ENCODE assay signal across 18 cellular contexts in genomic region chr2:74149570-74150319, GRCh38. TPM values are rescaled to one million over a fixed set of nuclear protein-coding genes. Genes with fewer than 3 reads are reported as not detected.
A peak's percentile ranks its signal among the peaks of the same experiment; 100 is the strongest.
DNase-seq lines count a peak whose midpoint lies in the region; ATAC-seq, FAIRE-seq and TF ChIP-seq lines count a peak whose summit lies in the region.
"Had no signal": no experiment of that assay in that cellular context is flagged by ENCODE, and none has a peak within 500 bp of the region (broad histone marks: within the 10 kb centered on the region; RNA-seq: fewer than 3 reads in every experiment).

No MANE protein-coding gene starts in this region.

- H3K27me3 Mint-ChIP-seq in type B pancreatic cell = no peaks in the 10 kb centered on the region

- no peaks in the 10 kb centered on the region for H4K20me1 ChIP-seq in HepG2 (ENCODE audit: insufficient read depth, low read length)
- H4K20me1 ChIP-seq in SU-DHL-6 (ENCODE audit: low read depth, low read length) = no peaks in the 10 kb centered on the region

- peaks cover 22% of the 10 kb centered on the region for H3K79me2 ChIP-seq in HepG2 (ENCODE audit: insufficient read depth, low read length)
- H3K79me2 ChIP-seq in SU-DHL-6 (ENCODE audit: insufficient read depth, low read length) = peaks cover 9% of the 10 kb centered on the region

- H3K9me2 ChIP-seq in SU-DHL-6 (replicated peaks; ENCODE audit: insufficient read depth, low read length) = no peaks in the 10 kb centered on the region

- H3K27ac Mint-ChIP-seq in type B pancreatic cell = no peak overlapping the region

- no peak for ATAC-seq in HepG2
- ATAC-seq in right lobe of liver = no peak
- ATAC-seq in HG03135 (IDR thresholded peaks at IDR 0.05; ENCODE audit: unreplicated experiment) = no peak
- no peak for ATAC-seq in gastrocnemius medialis
- no peak for ATAC-seq in GM19397 (IDR thresholded peaks at IDR 0.05; ENCODE audit: unreplicated experiment)
- ATAC-seq: natural killer cell had no signal

- intact Hi-C loops in HepG2 (cut with micrococcal nuclease; ENCODE audit: unreplicated experiment) = loop anchor here (5.0 kb wide), 1 partner anchor 48 kb away; the partner anchor contains the start of gene MTHFD2
- intact Hi-C loops in right lobe of liver (cut with DNase I) = loop anchor here in 1 of 2 donors (10.0 kb wide), 1 partner anchor 325 kb away; the partner anchor contains the start of gene STAMBP
- intact Hi-C loops in gastrocnemius medialis (cut with DNase I; ENCODE audit: low total_unique reads) = loop anchor here (10.0 kb wide), 2 partner anchors 145 to 325 kb away; partner anchors contain the start of gene STAMBP

- CTCF ChIA-PET in HepG2 (lab: Yijun Ruan, JAX; ENCODE audit: low intra/inter-chr PET ratio, low total read pairs) = no interaction called here

- H3K4me3 Mint-ChIP-seq in type B pancreatic cell = peak overlapping the region; percentile 53

- no TSS peak for BruUV-seq in HepG2 (replicated peaks; lab: Mats Ljungman, UMichigan)

- no peak for FAIRE-seq in HepG2 (lab: Jason Lieb, UNC)
- FAIRE-seq: astrocyte, D721Med had no signal

- H3K4me1 Mint-ChIP-seq in type B pancreatic cell (ENCODE audit: unreplicated experiment) = peaks cover 8% of the 10 kb centered on the region

- H2AFZ ChIP-seq in HepG2 (ENCODE audit: low read length) (no peak overlapping the region), SU-DHL-6 (ENCODE audit: low read depth, low read length, severe bottlenecking) (no peak overlapping the region)

- peaks cover 3 to 19% of the 10 kb centered on the region in 2 experiments; a peak in 4 of 5 replicates for H3K36me3 ChIP-seq in HepG2 (replicated peaks in 1 of 2; ENCODE audit: control insufficient read depth in 1 of 2, insufficient read depth in 2 of 2, low read length in 2 of 2)
- peaks cover 0 to 13% (median 0%) of the 10 kb centered on the region in 4 donors for H3K36me3 ChIP-seq in right lobe of liver
- H3K36me3 ChIP-seq in SU-DHL-6 (ENCODE audit: low read length) = peaks cover 18% of the 10 kb centered on the region; the same call in 1 of the 2 replicates
- H3K36me3 ChIP-seq in iPS-20b (ENCODE audit: insufficient read depth, low read depth, low read length) = peaks cover 32% of the 10 kb centered on the region
- H3K36me3 ChIP-seq in gastrocnemius medialis = peaks cover 0 to 22% of the 10 kb centered on the region in 2 donors

- H3K27ac ChIP-seq in HepG2 (ENCODE audit: extremely low read length, insufficient read depth, low read length) (no peak overlapping the region), right lobe of liver (no peak overlapping the region), SU-DHL-6 (ENCODE audit: low read depth, low read length) (peak overlapping the region; percentile 9; the same call in 1 of the 2 replicates), iPS-20b (ENCODE audit: low read length) (no peak overlapping the region), gastrocnemius medialis (no peak overlapping the region)
- H3K27ac ChIP-seq: KMS-11, suprapubic skin had no signal

- H3K4me1 ChIP-seq in HepG2 (ENCODE audit: insufficient read depth, low read length) (peaks cover 33% of the 10 kb centered on the region), right lobe of liver (peaks cover 0 to 7% (median 3%) of the 10 kb centered on the region in 4 donors), iPS-20b (ENCODE audit: insufficient read depth, low read length) (peaks cover 5% of the 10 kb centered on the region), gastrocnemius medialis (peaks cover 7 to 9% of the 10 kb centered on the region in 2 donors)

- TF ChIP-seq CTCF in HepG2 (CRISPR knock-in tag; IDR thresholded peaks at IDR 0.05) (no peak), right lobe of liver (IDR thresholded peaks at IDR 0.05) (no peak), SU-DHL-6 (IDR thresholded peaks at IDR 0.05; ENCODE audit: insufficient read depth, low read length, poor library complexity, severe bottlenecking) (no peak), type B pancreatic cell (conservative IDR thresholded peaks at IDR 0.05) (no peak), gastrocnemius medialis (IDR thresholded peaks at IDR 0.05 in 4 of 5, conservative IDR thresholded peaks at IDR 0.05 in 1 of 5) (no peak)

- no peak for TF ChIP-seq POLR2A in HepG2 (IDR thresholded peaks at IDR 0.05; ENCODE audit: insufficient read depth in 1 of 2, low read depth in 2 of 2, low read length in 2 of 2)
- TF ChIP-seq POLR2A in right lobe of liver (IDR thresholded peaks at IDR 0.05) = no peak
- TF ChIP-seq POLR2A in gastrocnemius medialis (IDR thresholded peaks at IDR 0.05) = no peak

- no peaks in the 10 kb centered on the region for H3K9me3 Mint-ChIP-seq in type B pancreatic cell
- H3K9me3 Mint-ChIP-seq: natural killer cell had no signal

- DNase-seq in HepG2 (ENCODE audit: low spot score) (no peak), right lobe of liver (no peak), type B pancreatic cell (ENCODE audit: extremely low spot score, unreplicated experiment) (no peak), gastrocnemius medialis (no peak)
- DNase-seq: activated gamma-delta T cell, islet precursor cell, natural killer cell, NCI-H1436 treated with DMSO at 0.1 percent for 48 hours, SW 1271 had no signal

- H3K9ac ChIP-seq in HepG2 (ENCODE audit: insufficient read depth, low read depth, low read length) = no peak overlapping the region
- no peak overlapping the region for H3K9ac ChIP-seq in SU-DHL-6 (ENCODE audit: low read length)
- no peak overlapping the region for H3K9ac ChIP-seq in iPS-20b (ENCODE audit: low read depth, low read length)
- H3K9ac ChIP-seq: KMS-11 had no signal

- WGBS in HepG2 (ENCODE audit: low lambda C conversion rate) = 95% methylated on average over 7 of the region's 7 CpGs
- WGBS in right lobe of liver (ENCODE audit: insufficient coverage, low coverage, low lambda C conversion rate, missing lambda C conversion rate) = 75% methylated on average over 7 of the region's 7 CpGs

- peaks cover 56% of the 10 kb centered on the region for H3F3A ChIP-seq in SU-DHL-6 (ENCODE audit: insufficient read depth)

- peak overlapping the region; percentile 97; the same call in 1 of the 2 replicates for H3K4me2 ChIP-seq in HepG2 (ENCODE audit: low read depth, low read length)
- no peak overlapping the region for H3K4me2 ChIP-seq in SU-DHL-6 (ENCODE audit: low read depth, low read length, poor library complexity, severe bottlenecking)
- H3K4me2 ChIP-seq: KMS-11 had no signal

- H3K27me3 ChIP-seq in HepG2 (ENCODE audit: control insufficient read depth in 1 of 2, insufficient read depth in 2 of 2, low read length in 2 of 2) = no peaks in the 10 kb centered on the region; a peak in 1 of 5 replicates
- H3K27me3 ChIP-seq in right lobe of liver = no peaks in the 10 kb centered on the region
- H3K27me3 ChIP-seq in SU-DHL-6 (ENCODE audit: low read length) = no peaks in the 10 kb centered on the region
- H3K27me3 ChIP-seq in iPS-20b (ENCODE audit: insufficient read depth, low read length) = no peaks in the 10 kb centered on the region
- no peaks in the 10 kb centered on the region for H3K27me3 ChIP-seq in gastrocnemius medialis
- H3K27me3 ChIP-seq: suprapubic skin had no signal

- no peak overlapping the region for H3K4me3 ChIP-seq in HepG2 (replicated peaks in 1 of 3; ENCODE audit: insufficient read depth in 1 of 3, low read depth in 2 of 3, low read length in 3 of 3)
- no peak overlapping the region for H3K4me3 ChIP-seq in right lobe of liver
- no peak overlapping the region for H3K4me3 ChIP-seq in SU-DHL-6 (ENCODE audit: insufficient read depth, low read length, poor library complexity, severe bottlenecking)
- H3K4me3 ChIP-seq in iPS-20b (ENCODE audit: low read length) = peak overlapping the region; percentile 76; the same call in 1 of the 2 replicates
- H3K4me3 ChIP-seq in gastrocnemius medialis = no peak overlapping the region
- H3K4me3 ChIP-seq: lung, suprapubic skin had no signal

- in situ Hi-C loops in HepG2 (cut with HindIII; ENCODE audit: extremely low pct_ligation_motif_present, low pct_unique_long_range_greater_than_20kb) = loop anchor here (25.0 kb wide), 1 partner anchor 312 kb away; the partner anchor contains the start of gene STAMBP
- in situ Hi-C loops in gastrocnemius medialis (cut with MboI; ENCODE audit: low sequenced_read_pairs in 4 of 4) = loop anchor here in 1 of 4 donors (25.0 kb wide), 1 partner anchor 312 kb away; the partner anchor contains the start of gene STAMBP

- no peaks in the 10 kb centered on the region for H3K36me3 Mint-ChIP-seq in type B pancreatic cell
- H3K36me3 Mint-ChIP-seq: natural killer cell had no signal

- POLR2A ChIA-PET in HepG2 (lab: Yijun Ruan, JAX) = interaction anchor here (0.8 to 2.9 kb wide), 5 partner anchors 13 to 412 kb away, joined by 3 to 27 read pairs (median 4); partner anchors contain the start of genes MOB1A, STAMBP and TPRKB

- H3K9me3 ChIP-seq in HepG2 (ENCODE audit: low read length) (no peaks in the 10 kb centered on the region), right lobe of liver (no peaks in the 10 kb centered on the region), SU-DHL-6 (ENCODE audit: insufficient read depth, low read length) (no peaks in the 10 kb centered on the region), iPS-20b (ENCODE audit: insufficient read depth, low read depth, low read length) (no peaks in the 10 kb centered on the region), gastrocnemius medialis (no peaks in the 10 kb centered on the region)
- H3K9me3 ChIP-seq: suprapubic skin had no signal

- no peak for TF ChIP-seq RAD21 in HepG2 (CRISPR knock-in tag; IDR thresholded peaks at IDR 0.05)

- TF ChIP-seq EP300 in HepG2 (IDR thresholded peaks at IDR 0.05; ENCODE audit: low read depth in 2 of 2, low read length in 2 of 2) = no peak
- TF ChIP-seq EP300 in HepG2 (CRISPR knock-in tag; IDR thresholded peaks at IDR 0.05; ENCODE audit: borderline replicate concordance) = no peak

RNA-seq across cellular contexts. Expression of gene BOLA3, which starts 2.0 kb away (rescaled TPM):
- total RNA-seq in HepG2 (2016; rRNA removed; fragmentation: Illumina TruSeq; extraction: Trizol) = 170 and 172 TPM in 2 replicates
- total RNA-seq in HepG2 (2016; cell fraction: cytosol; rRNA removed; fragmentation: Illumina TruSeq; extraction: Trizol; ENCODE audit: low read depth) = 719 and 870 TPM in 2 replicates
- total RNA-seq in HepG2 (2016; cell fraction: insoluble cytoplasmic fraction; rRNA removed; fragmentation: Illumina TruSeq; extraction: Trizol) = 161 and 184 TPM in 2 replicates
- 416 and 482 TPM in 2 replicates for total RNA-seq in HepG2 (2016; cell fraction: membrane; rRNA removed; fragmentation: Illumina TruSeq; extraction: Trizol)
- total RNA-seq in HepG2 (2016; cell fraction: nucleus; rRNA removed; fragmentation: Illumina TruSeq; extraction: Trizol) = 51.5 and 52.9 TPM in 2 replicates
- polyA plus RNA-seq in HepG2 (2011; rRNA removed) = 59.1 and 89.7 TPM in 2 replicates
- polyA plus RNA-seq in HepG2 (2011; cell fraction: cytosol; rRNA removed) = 70.2 and 71.9 TPM in 2 replicates
- polyA plus RNA-seq in HepG2 (2011; cell fraction: nucleus; rRNA removed) = 16.6 and 17.4 TPM in 2 replicates
- polyA plus RNA-seq in HepG2 (2012) = 58.8 and 77.2 TPM in 2 replicates
- 917 and 1,024 TPM in 2 replicates for polyA plus RNA-seq in HepG2 (2016; cell fraction: cytosol; fragmentation: Illumina TruSeq; extraction: Trizol; ENCODE audit: low read depth)
- polyA plus RNA-seq in HepG2 (2016; cell fraction: insoluble cytoplasmic fraction; fragmentation: Illumina TruSeq; extraction: Trizol; ENCODE audit: low read depth) = 174 and 187 TPM in 2 replicates
- polyA plus RNA-seq in HepG2 (2016; cell fraction: membrane; fragmentation: Illumina TruSeq; extraction: Trizol; ENCODE audit: low read depth) = 432 and 498 TPM in 2 replicates
- 94.6 and 103 TPM in 2 replicates for polyA plus RNA-seq in HepG2 (2016; cell fraction: nucleus; fragmentation: Illumina TruSeq; extraction: Trizol; ENCODE audit: insufficient read depth, low read depth)
- polyA minus RNA-seq in HepG2 (2011; rRNA and poly(A)+ RNA removed; ENCODE audit: low replicate concordance) = 8.3 and 15.8 TPM in 2 replicates
- 12.3 and 18.9 TPM in 2 replicates for polyA minus RNA-seq in HepG2 (2011; cell fraction: cytosol; rRNA and poly(A)+ RNA removed)
- 10.9 and 11.2 TPM in 2 replicates for polyA minus RNA-seq in HepG2 (2011; cell fraction: nucleus; rRNA and poly(A)+ RNA removed)
- 10 to 100 TPM; 14.6 to 58.6 (median 16.0) TPM for total RNA-seq in right lobe of liver
- total RNA-seq in type B pancreatic cell (ENCODE audit: low replicate concordance) = 35.6 and 54.3 TPM in 2 replicates
- total RNA-seq in gastrocnemius medialis = 100 to 1,000 TPM in 1 of 4 donors, 10 to 100 TPM in 3; 32.2 to 114 (median 69.5) TPM

RNA-seq across cellular contexts. Expression of gene MOB1A, which starts 28.9 kb away (rescaled TPM):
- total RNA-seq in HepG2 (2016; rRNA removed; fragmentation: Illumina TruSeq; extraction: Trizol) (139 and 217 TPM in 2 replicates), right lobe of liver (10 to 100 TPM; 29.8 to 48.0 (median 32.9) TPM), type B pancreatic cell (ENCODE audit: low replicate concordance) (95.4 and 108 TPM in 2 replicates), gastrocnemius medialis (10 to 100 TPM; 19.9 to 44.3 (median 35.5) TPM)
- 26.2 and 34.3 TPM in 2 replicates for total RNA-seq in HepG2 (2016; cell fraction: cytosol; rRNA removed; fragmentation: Illumina TruSeq; extraction: Trizol; ENCODE audit: low read depth)
- 135 and 223 TPM in 2 replicates for total RNA-seq in HepG2 (2016; cell fraction: insoluble cytoplasmic fraction; rRNA removed; fragmentation: Illumina TruSeq; extraction: Trizol)
- 73.7 and 77.9 TPM in 2 replicates for total RNA-seq in HepG2 (2016; cell fraction: membrane; rRNA removed; fragmentation: Illumina TruSeq; extraction: Trizol)
- total RNA-seq in HepG2 (2016; cell fraction: nucleus; rRNA removed; fragmentation: Illumina TruSeq; extraction: Trizol) = 58.0 and 69.5 TPM in 2 replicates
- polyA plus RNA-seq in HepG2 (2011; rRNA removed) = 33.2 and 48.2 TPM in 2 replicates
- 17.6 and 27.6 TPM in 2 replicates for polyA plus RNA-seq in HepG2 (2011; cell fraction: cytosol; rRNA removed)
- polyA plus RNA-seq in HepG2 (2011; cell fraction: nucleus; rRNA removed) = 10.7 and 17.1 TPM in 2 replicates
- polyA plus RNA-seq in HepG2 (2012) = 42.5 and 50.3 TPM in 2 replicates
- polyA plus RNA-seq in HepG2 (2016; cell fraction: cytosol; fragmentation: Illumina TruSeq; extraction: Trizol; ENCODE audit: low read depth) = 18.1 and 21.3 TPM in 2 replicates
- polyA plus RNA-seq in HepG2 (2016; cell fraction: insoluble cytoplasmic fraction; fragmentation: Illumina TruSeq; extraction: Trizol; ENCODE audit: low read depth) = 128 and 131 TPM in 2 replicates
- polyA plus RNA-seq in HepG2 (2016; cell fraction: membrane; fragmentation: Illumina TruSeq; extraction: Trizol; ENCODE audit: low read depth) = 35.8 and 42.0 TPM in 2 replicates
- 52.2 and 58.5 TPM in 2 replicates for polyA plus RNA-seq in HepG2 (2016; cell fraction: nucleus; fragmentation: Illumina TruSeq; extraction: Trizol; ENCODE audit: insufficient read depth, low read depth)
- polyA minus RNA-seq in HepG2 (2011; rRNA and poly(A)+ RNA removed; ENCODE audit: low replicate concordance) = 17.0 and 33.6 TPM in 2 replicates
- 28.0 and 36.2 TPM in 2 replicates for polyA minus RNA-seq in HepG2 (2011; cell fraction: cytosol; rRNA and poly(A)+ RNA removed)
- polyA minus RNA-seq in HepG2 (2011; cell fraction: nucleus; rRNA and poly(A)+ RNA removed) = 30.4 and 30.7 TPM in 2 replicates

RNA-seq across cellular contexts. Expression of gene MTHFD2, which starts 48.7 kb away (rescaled TPM):
- total RNA-seq in HepG2 (2016; rRNA removed; fragmentation: Illumina TruSeq; extraction: Trizol) = 188 and 281 TPM in 2 replicates
- total RNA-seq in HepG2 (2016; cell fraction: cytosol; rRNA removed; fragmentation: Illumina TruSeq; extraction: Trizol; ENCODE audit: low read depth) = 38.9 and 41.2 TPM in 2 replicates
- total RNA-seq in HepG2 (2016; cell fraction: insoluble cytoplasmic fraction; rRNA removed; fragmentation: Illumina TruSeq; extraction: Trizol) = 188 and 279 TPM in 2 replicates
- 132 and 142 TPM in 2 replicates for total RNA-seq in HepG2 (2016; cell fraction: membrane; rRNA removed; fragmentation: Illumina TruSeq; extraction: Trizol)
- 70.7 and 79.0 TPM in 2 replicates for total RNA-seq in HepG2 (2016; cell fraction: nucleus; rRNA removed; fragmentation: Illumina TruSeq; extraction: Trizol)
- polyA plus RNA-seq in HepG2 (2011; rRNA removed) = 197 and 269 TPM in 2 replicates
- polyA plus RNA-seq in HepG2 (2011; cell fraction: cytosol; rRNA removed) = 162 and 205 TPM in 2 replicates
- polyA plus RNA-seq in HepG2 (2011; cell fraction: nucleus; rRNA removed) = 88.5 and 89.7 TPM in 2 replicates
- 224 and 287 TPM in 2 replicates for polyA plus RNA-seq in HepG2 (2012)
- polyA plus RNA-seq in HepG2 (2016; cell fraction: cytosol; fragmentation: Illumina TruSeq; extraction: Trizol; ENCODE audit: low read depth) = 31.0 and 33.2 TPM in 2 replicates
- polyA plus RNA-seq in HepG2 (2016; cell fraction: insoluble cytoplasmic fraction; fragmentation: Illumina TruSeq; extraction: Trizol; ENCODE audit: low read depth) = 225 and 240 TPM in 2 replicates
- 83.1 and 83.6 TPM in 2 replicates for polyA plus RNA-seq in HepG2 (2016; cell fraction: membrane; fragmentation: Illumina TruSeq; extraction: Trizol; ENCODE audit: low read depth)
- polyA plus RNA-seq in HepG2 (2016; cell fraction: nucleus; fragmentation: Illumina TruSeq; extraction: Trizol; ENCODE audit: insufficient read depth, low read depth) = 100 and 101 TPM in 2 replicates
- 148 and 336 TPM in 2 replicates for polyA minus RNA-seq in HepG2 (2011; rRNA and poly(A)+ RNA removed; ENCODE audit: low replicate concordance)
- 201 and 205 TPM in 2 replicates for polyA minus RNA-seq in HepG2 (2011; cell fraction: cytosol; rRNA and poly(A)+ RNA removed)
- polyA minus RNA-seq in HepG2 (2011; cell fraction: nucleus; rRNA and poly(A)+ RNA removed) = 97.9 and 128 TPM in 2 replicates
- total RNA-seq in right lobe of liver = 1 to 10 TPM in 5 of 6 experiments, under 1 TPM in 1; 0.31 to 7.4 (median 2.0) TPM
- total RNA-seq in type B pancreatic cell (ENCODE audit: low replicate concordance) = 73.5 and 85.9 TPM in 2 replicates
- 10 to 100 TPM; 29.0 to 53.5 (median 32.5) TPM for total RNA-seq in gastrocnemius medialis
